In genomic region chr14:72600551-72601330, GRCh38 we compare ENCODE assay signal across 1 cellular context.
TF ChIP-seq lines count a peak whose summit lies in the region.

No MANE protein-coding gene starts in this region.

TF ChIP-seq in H1, 55 proteins besides CTCF, POLR2A, EP300 and RAD21 (continued from another document):
- TF ChIP-seq RBBP5 (IDR thresholded peaks at IDR 0.05; ENCODE audit: borderline replicate concordance, low read depth, low read length) (no peak), SAP30 (IDR thresholded peaks at IDR 0.05; ENCODE audit: insufficient read depth, insufficient replicate concordance, low read length) (no peak), NANOG (IDR thresholded peaks at IDR 0.05; ENCODE audit: insufficient read depth, low read depth, low read length, poor library complexity, severe bottlenecking) (no peak), RFX5 (IDR thresholded peaks at IDR 0.05; ENCODE audit: borderline replicate concordance, low read depth, low read length) (no peak), HDAC6 (IDR thresholded peaks at IDR 0.05; ENCODE audit: low read depth, low read length) (no peak), EZH2 (IDR thresholded peaks at IDR 0.05; ENCODE audit: low read depth, low read length, severe bottlenecking) (no peak), KDM4A (IDR thresholded peaks at IDR 0.05; ENCODE audit: low read depth, low read length, severe bottlenecking) (no peak), JUN (IDR thresholded peaks at IDR 0.05; ENCODE audit: low read depth, low read length) (no peak), SIX5 (IDR thresholded peaks at IDR 0.05; ENCODE audit: low read depth, low read length) (no peak), POLR2AphosphoS5 (IDR thresholded peaks at IDR 0.05; ENCODE audit: low read depth, low read length) (no peak), RXRA (IDR thresholded peaks at IDR 0.05; ENCODE audit: insufficient read depth, low read depth, low read length) (no peak)
